In genomic region chr7:47414342-47415288, GRCh38 we compare ENCODE assay signal across 15 cellular contexts.
"Had no signal": no experiment of that assay in that cellular context is flagged by ENCODE, and none has a peak within 500 bp of the region (broad histone marks: within the 10 kb centered on the region; RNA-seq: fewer than 3 reads in every experiment).

No MANE protein-coding gene starts in this region.

- H3K36me3 ChIP-seq: cardiac muscle cell, colonic mucosa, ovary had no signal

- H3K9me3 ChIP-seq: colonic mucosa, mucosa of descending colon, ovary, SJCRH30, tibial nerve had no signal

- H3K4me1 ChIP-seq: colonic mucosa had no signal

- FAIRE-seq: astrocyte, small intestine had no signal

- H3K27ac ChIP-seq: cardiac muscle cell, colonic mucosa, ovary, SJCRH30 had no signal

- ATAC-seq: activated naive CD8-positive, alpha-beta T cell treated with anti-CD3 and anti-CD28 coated beads, Interleukin-2, amount 50 U/mL, for 24 hours; naive thymus-derived CD8-positive, alpha-beta T cell; WTC11 had no signal

- H3K27me3 ChIP-seq: cardiac muscle cell, colonic mucosa, ovary, SJCRH30, tibial nerve had no signal

- DNase-seq: activated CD4-positive, alpha-beta T cell treated with anti-CD3 and anti-CD28 coated beads for 48 hours; activated naive CD4-positive, alpha-beta T cell treated with Interleukin-2 at 50 U/mL for 16 hours; activated naive CD8-positive, alpha-beta T cell treated with anti-CD3 and anti-CD28 coated beads, Interleukin-2, amount 50 U/mL, for 24 hours; colonic mucosa; effector memory CD4-positive, alpha-beta T cell; mucosa of descending colon; naive thymus-derived CD8-positive, alpha-beta T cell; SJCRH30; small intestine had no signal

- H3K4me3 ChIP-seq: cardiac muscle cell, colonic mucosa, lung, mucosa of descending colon, ovary, SJCRH30, tibial nerve had no signal
